Comparison of ENCODE assay signal across 37 cellular contexts in genomic region chr3:77667901-77668300, GRCh38.
"Had no signal": no experiment of that assay in that cellular context is flagged by ENCODE, and none has a peak within 500 bp of the region (broad histone marks: within the 10 kb centered on the region; RNA-seq: fewer than 3 reads in every experiment).

No MANE protein-coding gene starts in this region.

- FAIRE-seq: astrocyte, RCC 7860 had no signal

- H3K9me3 ChIP-seq: adrenal gland, body of pancreas had no signal

- H3K4me2 ChIP-seq: PC-9 had no signal

- H3K4me1 ChIP-seq: adrenal gland, body of pancreas, breast epithelium had no signal

- DNase-seq: activated B cell treated with CpG ODN at 0.5 μM for 24 hours; activated CD4-positive, alpha-beta memory T cell treated with anti-CD3 and anti-CD28 coated beads for 36 hours; activated CD4-positive, alpha-beta T cell treated with anti-CD3 and anti-CD28 coated beads for 4 hours; activated CD4-positive, alpha-beta T cell treated with anti-CD3 and anti-CD28 coated beads, Interleukin-2, amount 50 U/mL, for 1 hour; activated CD4-positive, CD25-positive, alpha-beta regulatory T cell treated with anti-CD3 and anti-CD28 coated beads, Interleukin-2, amount 50 U/mL, for 72 hours; activated CD8-positive, alpha-beta memory T cell treated with anti-CD3 and anti-CD28 coated beads, Interleukin-2, amount 50 U/mL, for 4 hours; activated gamma-delta T cell treated with Interleukin-2 at 50 U/mL for 16 hours; activated naive CD4-positive, alpha-beta T cell treated with anti-CD3 and anti-CD28 coated beads for 36 hours; activated T-cell treated with anti-CD3 and anti-CD28 coated beads for 4 hours; activated T-cell treated with anti-CD3 and anti-CD28 coated beads, Interleukin-2, amount 50 U/mL, for 4 hours; adrenal gland; body of pancreas; KG1; MM.1S; NCI-H1092 treated with DMSO at 0.1 percent for 48 hours; NCI-H1417; NCI-H146; NCI-H187; NCI-H2029 treated with DMSO at 0.1 percent for 48 hours; NCI-H2107; NCI-H2171; NCI-H510A; NCI-H526; NCI-H748 treated with DMSO at 0.1 percent for 48 hours; NK-92 treated with Interleukin-12 subunit alpha and Interleukin-12 subunit beta, amount 100 ng/mL, for 24 hours; PC-9; SIG-M5; T-cell; T-helper 17 cell had no signal

- H3K27me3 ChIP-seq: adrenal gland, body of pancreas, breast epithelium had no signal

- H2AFZ ChIP-seq: PC-9 had no signal

- H3K27ac ChIP-seq: adrenal gland, body of pancreas, breast epithelium, PC-9, RWPE1, VCaP had no signal

- H3K36me3 ChIP-seq: adrenal gland, breast epithelium had no signal

- H3K4me3 ChIP-seq: adrenal gland, body of pancreas, breast epithelium, PC-9 had no signal

- ATAC-seq: activated naive CD4-positive, alpha-beta T cell treated with anti-CD3 and anti-CD28 coated beads, Interleukin-2, amount 50 U/mL, for 72 hours; activated T-cell treated with anti-CD3 and anti-CD28 coated beads, Interleukin-2, amount 50 U/mL, for 4 hours; body of pancreas; Right ventricle myocardium inferior; SK-N-SH treated with all-trans-retinoic acid at 6 μM for 48 hours; T-cell; T-helper 17 cell had no signal
